ENCODE assay signal across 2 cellular contexts in the genomic region with DNA sequence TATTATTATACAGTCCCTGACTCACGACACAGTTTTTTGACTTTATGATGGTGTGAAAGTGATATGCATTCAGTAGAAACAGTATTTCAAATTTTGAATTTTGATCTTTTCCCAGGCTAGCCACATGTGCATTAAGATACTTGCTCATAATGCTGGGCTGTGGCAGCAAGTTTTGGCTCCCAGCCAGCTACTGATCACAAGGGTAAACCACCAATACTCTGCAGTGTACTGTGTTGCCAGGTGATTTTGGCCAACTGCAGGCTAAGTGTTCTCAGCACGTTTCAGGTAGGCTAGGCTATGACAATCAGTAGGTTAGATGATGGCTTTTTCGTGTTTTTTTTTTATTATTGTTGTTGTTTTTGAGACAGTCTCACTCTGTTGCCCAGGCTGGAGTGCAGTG.
TF ChIP-seq lines count a peak whose summit lies in the region.

No MANE protein-coding gene starts in this region.

TF ChIP-seq in K562, 482 proteins besides CTCF, POLR2A, EP300 and RAD21 (continued from another document):
- TF ChIP-seq PHF21A (IDR thresholded peaks at IDR 0.05; ENCODE audit: borderline replicate concordance, low read depth) (no peak), ZNF76 (CRISPR knock-in tag; IDR thresholded peaks at IDR 0.05; ENCODE audit: borderline replicate concordance) (no peak), MTA3 (IDR thresholded peaks at IDR 0.05; ENCODE audit: borderline replicate concordance) (no peak), HOXB6 (CRISPR knock-in tag; IDR thresholded peaks at IDR 0.05; ENCODE audit: borderline replicate concordance) (no peak), NFIC (IDR thresholded peaks at IDR 0.05) (peak; percentile 90), HCFC1 (IDR thresholded peaks at IDR 0.05; ENCODE audit: low read depth, low read length) (no peak), FOXK2 (conservative IDR thresholded peaks at IDR 0.05 in 1 of 2, IDR thresholded peaks at IDR 0.05 in 1 of 2; ENCODE audit: low read depth in 2 of 2) (no peak), NFIX (CRISPR knock-in tag; IDR thresholded peaks at IDR 0.05; ENCODE audit: low read depth) (peak; percentile 59)

TF ChIP-seq in HEK293T, 16 proteins besides CTCF, POLR2A, EP300 and RAD21 (continued from another document):
- TF ChIP-seq, protein P1, sequence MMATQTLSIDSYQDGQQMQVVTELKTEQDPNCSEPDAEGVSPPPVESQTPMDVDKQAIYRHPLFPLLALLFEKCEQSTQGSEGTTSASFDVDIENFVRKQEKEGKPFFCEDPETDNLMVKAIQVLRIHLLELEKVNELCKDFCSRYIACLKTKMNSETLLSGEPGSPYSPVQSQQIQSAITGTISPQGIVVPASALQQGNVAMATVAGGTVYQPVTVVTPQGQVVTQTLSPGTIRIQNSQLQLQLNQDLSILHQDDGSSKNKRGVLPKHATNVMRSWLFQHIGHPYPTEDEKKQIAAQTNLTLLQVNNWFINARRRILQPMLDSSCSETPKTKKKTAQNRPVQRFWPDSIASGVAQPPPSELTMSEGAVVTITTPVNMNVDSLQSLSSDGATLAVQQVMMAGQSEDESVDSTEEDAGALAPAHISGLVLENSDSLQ (IDR thresholded peaks at IDR 0.05), result no peak
